Comparison of ENCODE assay signal across 8 cellular contexts in the genomic region with DNA sequence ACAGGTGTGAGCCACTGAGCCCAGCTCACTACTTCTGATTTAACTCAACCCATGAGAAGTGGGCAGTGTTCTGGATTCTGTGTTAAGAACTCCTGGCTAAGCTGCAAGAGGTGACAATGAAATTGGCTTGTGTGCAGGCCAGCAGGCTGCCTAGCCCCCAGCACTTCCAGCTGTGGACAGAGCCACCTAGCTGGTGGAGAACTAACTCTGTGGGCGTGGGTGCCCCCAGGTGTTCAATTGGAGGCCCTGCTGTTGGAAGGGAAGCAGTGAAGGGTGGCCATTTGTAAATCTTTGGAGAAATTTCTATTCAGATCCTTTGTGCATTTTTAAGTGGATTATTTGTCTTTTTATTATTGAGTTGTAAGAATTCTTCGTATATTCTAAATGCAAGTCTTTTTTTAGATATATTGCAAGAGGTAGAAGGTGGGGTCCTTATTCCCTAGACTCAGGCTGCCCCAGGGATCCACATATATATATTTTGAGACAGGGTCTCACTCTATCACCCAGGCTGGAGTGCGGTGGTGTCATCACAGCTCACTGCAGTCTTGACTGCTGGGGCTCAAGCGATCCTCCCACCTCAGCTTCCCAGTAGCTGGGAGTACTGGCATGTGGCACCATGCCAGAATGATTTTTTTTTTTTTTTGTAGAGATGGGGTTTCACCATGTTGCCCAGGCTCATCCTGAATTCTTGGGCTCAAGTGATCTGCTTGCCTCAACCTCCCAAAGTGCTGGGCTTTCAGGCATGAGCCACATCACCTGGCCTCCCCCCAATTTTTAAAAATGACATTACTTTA. TPM values are rescaled to one million over a fixed set of nuclear protein-coding genes. Genes with fewer than 3 reads are reported as not detected.
A peak's percentile ranks its signal among the peaks of the same experiment; 100 is the strongest.
DNase-seq lines count a peak whose midpoint lies in the region; ATAC-seq, FAIRE-seq and TF ChIP-seq lines count a peak whose summit lies in the region.

No MANE protein-coding gene starts in this region.

- H3K79me1 ChIP-seq in H1 (ENCODE audit: low read depth, low read length): no peaks in the 10 kb centered on the region

- H3K9ac ChIP-seq in SU-DHL-6 (ENCODE audit: low read length) (no peak overlapping the region), H1 (replicated peaks in 1 of 4; ENCODE audit: extremely low read depth in 1 of 4, low read depth in 3 of 4, low read length in 3 of 4) (no peak overlapping the region)

- no peaks in the 10 kb centered on the region for H3K4me1 ChIP-seq in H1 (replicated peaks in 1 of 4; ENCODE audit: control insufficient read depth in 3 of 4, insufficient read depth in 4 of 4, low read length in 3 of 4)

- ATAC-seq in HG02571 (IDR thresholded peaks at IDR 0.05; ENCODE audit: unreplicated experiment): no peak

- TF ChIP-seq EP300 in H1 (IDR thresholded peaks at IDR 0.05; ENCODE audit: borderline replicate concordance in 1 of 2, low read depth in 2 of 2, low read length in 2 of 2): no peak

- H2BK12ac ChIP-seq in H1 (ENCODE audit: low read depth, low read length): no peak overlapping the region; the same call in 1 of the 2 replicates

- H2BK120ac ChIP-seq in H1 (replicated peaks; ENCODE audit: low read depth, low read length): no peak overlapping the region

- no peaks in the 10 kb centered on the region for H3F3A ChIP-seq in SU-DHL-6 (ENCODE audit: insufficient read depth)

- no peak overlapping the region for H2BK15ac ChIP-seq in H1 (ENCODE audit: low read length)

- no peak for FAIRE-seq in H1 (lab: Jason Lieb, UNC)

- H4K8ac ChIP-seq in H1 (ENCODE audit: extremely low read depth, insufficient read depth, low read length): no peak overlapping the region

- H3K9me3 ChIP-seq in SU-DHL-6 (ENCODE audit: insufficient read depth, low read length) (no peaks in the 10 kb centered on the region), H1 (ENCODE audit: insufficient read depth in 2 of 2, low read depth in 1 of 2, low read length in 1 of 2) (no peaks in the 10 kb centered on the region)

- no peak overlapping the region for H4K5ac ChIP-seq in H1 (ENCODE audit: insufficient read length, low read depth, low read length)

- H2AK5ac ChIP-seq in H1 (ENCODE audit: low read depth, low read length): no peak overlapping the region

- H3K79me2 ChIP-seq in SU-DHL-6 (ENCODE audit: insufficient read depth, low read length) (no peaks in the 10 kb centered on the region), H1 (ENCODE audit: control insufficient read depth in 1 of 2, insufficient read depth in 2 of 2, low read length in 2 of 2) (no peaks in the 10 kb centered on the region)

- H3K56ac ChIP-seq in H1 (replicated peaks; ENCODE audit: insufficient read length, low read depth, low read length): no peak overlapping the region

- no peak overlapping the region for H4K91ac ChIP-seq in H1 (replicated peaks; ENCODE audit: insufficient read length, low read length)

- no peak overlapping the region for H3K4ac ChIP-seq in H1 (replicated peaks; ENCODE audit: insufficient read length, low read depth, low read length)

- H3K23me2 ChIP-seq in H1 (ENCODE audit: low read depth, low read length): no peaks in the 10 kb centered on the region; the same call in 1 of the 2 replicates

- peak; percentile 85 to 89 for TF ChIP-seq RAD21 in H1 (IDR thresholded peaks at IDR 0.05 in 1 of 2, conservative IDR thresholded peaks at IDR 0.05 in 1 of 2; ENCODE audit: low read depth in 2 of 2, low read length in 2 of 2)

- H3K9me2 ChIP-seq in SU-DHL-6 (replicated peaks; ENCODE audit: insufficient read depth, low read length): no peaks in the 10 kb centered on the region

- no peak overlapping the region for H3K27ac ChIP-seq in SU-DHL-6 (ENCODE audit: low read depth, low read length)
- H3K27ac ChIP-seq in H1 (ENCODE audit: low read depth, low read length): no peak overlapping the region

- CTCF ChIA-PET in H1 (lab: Charles Lee; ENCODE audit: partially characterized antibody): interaction anchor here (0.6 to 2.8 kb wide), 13 partner anchors 10 to 211 kb away, joined by 3 to 9 read pairs (median 4); partner anchors contain the start of gene PPCDC

- H4K20me1 ChIP-seq in SU-DHL-6 (ENCODE audit: low read depth, low read length): no peaks in the 10 kb centered on the region
- no peaks in the 10 kb centered on the region for H4K20me1 ChIP-seq in H1 (replicated peaks in 1 of 2; ENCODE audit: control insufficient read depth in 1 of 2, insufficient read depth in 2 of 2, low read length in 2 of 2)

- WGBS in H1 (ENCODE audit: extremely low coverage in 1 of 2, insufficient coverage in 1 of 2, insufficient read length in 1 of 2, insufficient replicate concordance in 2 of 2, low coverage in 1 of 2, low lambda C conversion rate in 2 of 2, missing lambda C conversion rate in 1 of 2), 2 experiments: 62% methylated on average over 4 of the region's 4 CpGs; no CpG with 5 or more reads in 1 of the 2 experiments

- H3K23ac ChIP-seq in H1 (ENCODE audit: insufficient read length): no peak overlapping the region

- H3K4me3 ChIP-seq in SU-DHL-6 (ENCODE audit: insufficient read depth, low read length, poor library complexity, severe bottlenecking): no peak overlapping the region
- H3K4me3 ChIP-seq in H1 (ENCODE audit: extremely low read depth in 1 of 4, insufficient read depth in 2 of 4, low read depth in 3 of 4, low read length in 4 of 4): no peak overlapping the region

- no peak overlapping the region for H3K14ac ChIP-seq in H1 (ENCODE audit: insufficient read length)

- H3K27me3 ChIP-seq in SU-DHL-6 (ENCODE audit: low read length) (no peaks in the 10 kb centered on the region), H1 (replicated peaks in 1 of 4; ENCODE audit: control insufficient read depth in 3 of 4, extremely low read depth in 1 of 4, insufficient read depth in 3 of 4, low read length in 3 of 4) (no peaks in the 10 kb centered on the region)

- DNase-seq in DMS153 (lab: John Stamatoyannopoulos, UW) (peak; percentile 13), DMS153 treated with DMSO at 0.1 percent for 48 hours (lab: John Stamatoyannopoulos, UW; ENCODE audit: unreplicated experiment) (no peak), H1 (ENCODE audit: low read depth in 1 of 2, low spot score in 2 of 2) (peak in 1 of 2 experiments; percentile 60), renal cortical epithelial cell (ENCODE audit: low read depth) (peak; percentile 49), NCI-H187 treated with DMSO at 0.1 percent for 48 hours (lab: John Stamatoyannopoulos, UW) (no peak)

- H3K36me3 ChIP-seq in SU-DHL-6 (ENCODE audit: low read length): no peaks in the 10 kb centered on the region
- H3K36me3 ChIP-seq in H1 (ENCODE audit: control insufficient read depth in 2 of 4, insufficient read depth in 4 of 4, low read length in 3 of 4): no peaks in the 10 kb centered on the region

- no peak overlapping the region for H2BK5ac ChIP-seq in H1 (ENCODE audit: low read depth, low read length)

- TF ChIP-seq POLR2A in H1 (IDR thresholded peaks at IDR 0.05; ENCODE audit: control extremely low read depth in 1 of 2, low read depth in 2 of 2, low read length in 2 of 2): no peak

- H3K4me2 ChIP-seq in SU-DHL-6 (ENCODE audit: low read depth, low read length, poor library complexity, severe bottlenecking) (no peak overlapping the region), H1 (ENCODE audit: insufficient read depth in 1 of 2, low read depth in 2 of 2, low read length in 2 of 2) (no peak overlapping the region)

- TF ChIP-seq CTCF in LNCAP (IDR thresholded peaks at IDR 0.05): peak; percentile 29; the same call in 1 of the 2 replicates
- peak; percentile 57 for TF ChIP-seq CTCF in SU-DHL-6 (IDR thresholded peaks at IDR 0.05; ENCODE audit: insufficient read depth, low read length, poor library complexity, severe bottlenecking)
- peak; percentile 73 to 84 (median 77) for TF ChIP-seq CTCF in H1 (IDR thresholded peaks at IDR 0.05; ENCODE audit: control extremely low read depth in 1 of 3, insufficient read depth in 1 of 3, low read depth in 1 of 3, low read length in 3 of 3)

- POLR2A ChIA-PET in H1 (lab: Charles Lee; ENCODE audit: partially characterized antibody): interaction anchor here (0.8 to 1.7 kb wide), 2 partner anchors 31 to 179 kb away, joined by 4 to 7 read pairs; partner anchors contain the start of gene RPP25

- no peak overlapping the region for H3K18ac ChIP-seq in H1 (ENCODE audit: extremely low read depth, low read length)

- no peak overlapping the region for H2AFZ ChIP-seq in SU-DHL-6 (ENCODE audit: low read depth, low read length, severe bottlenecking)
- H2AFZ ChIP-seq in H1 (ENCODE audit: low read length): no peak overlapping the region

- no peak overlapping the region for H2BK20ac ChIP-seq in H1 (ENCODE audit: low read length)

RNA-seq across cellular contexts. Expression of gene SCAMP5, which starts 7.2 kb away (rescaled TPM):
- 51.8 and 55.4 TPM in 2 replicates for total RNA-seq in H1 (2021; fragmentation: NEBNext Ultra II Directional; extraction: Animal tissue kit (Norgen Biotek cat#: 25700))
- polyA plus RNA-seq in H1 (2011; rRNA removed): 94.7 and 96.4 TPM in 2 replicates
- polyA plus RNA-seq in H1 (2011; cell fraction: cytosol; rRNA removed): 67.2 TPM
- 80.9 TPM for polyA plus RNA-seq in H1 (2011; cell fraction: nucleus; rRNA removed)
- 45.3 to 68.0 TPM (median 54.9 TPM) in 4 replicates for polyA plus RNA-seq in H1 (2012, experiment 1 of 2)
- 63.6 TPM for polyA plus RNA-seq in H1 (2012, experiment 2 of 2)
- 44.6 TPM for polyA plus RNA-seq in H1 (2013, experiment 1 of 2)
- polyA plus RNA-seq in H1 (2013, experiment 2 of 2): 46.5 TPM
- polyA minus RNA-seq in H1 (2011; rRNA and poly(A)+ RNA removed): 90.2 and 116 TPM in 2 replicates
- 36.7 TPM for polyA minus RNA-seq in H1 (2011; cell fraction: cytosol; rRNA and poly(A)+ RNA removed)
- polyA minus RNA-seq in H1 (2011; cell fraction: nucleus; rRNA and poly(A)+ RNA removed): 38.4 TPM
- total RNA-seq in renal cortical epithelial cell: 0.69 and 10.6 TPM in 2 replicates

RNA-seq across cellular contexts. Expression of gene RPP25, which starts 31.6 kb away (rescaled TPM):
- total RNA-seq in H1 (2021; fragmentation: NEBNext Ultra II Directional; extraction: Animal tissue kit (Norgen Biotek cat#: 25700)): 19.4 and 19.8 TPM in 2 replicates
- polyA plus RNA-seq in H1 (2011; rRNA removed): 17.4 and 20.0 TPM in 2 replicates
- 13.5 TPM for polyA plus RNA-seq in H1 (2011; cell fraction: cytosol; rRNA removed)
- polyA plus RNA-seq in H1 (2011; cell fraction: nucleus; rRNA removed): 11.8 TPM
- polyA plus RNA-seq in H1 (2012, experiment 1 of 2): 12.7 to 16.2 TPM (median 14.6 TPM) in 4 replicates
- 16.3 TPM for polyA plus RNA-seq in H1 (2012, experiment 2 of 2)
- 18.6 TPM for polyA plus RNA-seq in H1 (2013, experiment 1 of 2)
- polyA plus RNA-seq in H1 (2013, experiment 2 of 2): 18.2 TPM
- polyA minus RNA-seq in H1 (2011; rRNA and poly(A)+ RNA removed): 5.3 and 5.4 TPM in 2 replicates
- polyA minus RNA-seq in H1 (2011; cell fraction: cytosol; rRNA and poly(A)+ RNA removed): 7.6 TPM
- 9.9 TPM for polyA minus RNA-seq in H1 (2011; cell fraction: nucleus; rRNA and poly(A)+ RNA removed)
- 2.1 and 3.3 TPM in 2 replicates for total RNA-seq in renal cortical epithelial cell

RNA-seq across cellular contexts. Expression of gene PPCDC, which starts 35.2 kb away (rescaled TPM):
- 11.3 and 14.7 TPM in 2 replicates for total RNA-seq in H1 (2021; fragmentation: NEBNext Ultra II Directional; extraction: Animal tissue kit (Norgen Biotek cat#: 25700))
- polyA plus RNA-seq in H1 (2011; rRNA removed): 29.7 and 46.7 TPM in 2 replicates
- polyA plus RNA-seq in H1 (2011; cell fraction: cytosol; rRNA removed): 40.7 TPM
- polyA plus RNA-seq in H1 (2011; cell fraction: nucleus; rRNA removed): 38.6 TPM
- polyA plus RNA-seq in H1 (2012, experiment 1 of 2): 11.5 to 22.8 TPM (median 19.2 TPM) in 4 replicates
- 20.5 TPM for polyA plus RNA-seq in H1 (2012, experiment 2 of 2)
- 13.7 TPM for polyA plus RNA-seq in H1 (2013, experiment 1 of 2)
- 12.7 TPM for polyA plus RNA-seq in H1 (2013, experiment 2 of 2)
- polyA minus RNA-seq in H1 (2011; rRNA and poly(A)+ RNA removed): 17.0 and 18.1 TPM in 2 replicates
- 10.7 TPM for polyA minus RNA-seq in H1 (2011; cell fraction: cytosol; rRNA and poly(A)+ RNA removed)
- 18.8 TPM for polyA minus RNA-seq in H1 (2011; cell fraction: nucleus; rRNA and poly(A)+ RNA removed)
- 8.7 TPM in 2 replicates for total RNA-seq in renal cortical epithelial cell

RNA-seq across cellular contexts. Expression of gene COX5A, which starts 50.3 kb away (rescaled TPM):
- 367 and 373 TPM in 2 replicates for total RNA-seq in H1 (2021; fragmentation: NEBNext Ultra II Directional; extraction: Animal tissue kit (Norgen Biotek cat#: 25700))
- 228 and 270 TPM in 2 replicates for polyA plus RNA-seq in H1 (2011; rRNA removed)
- 199 TPM for polyA plus RNA-seq in H1 (2011; cell fraction: cytosol; rRNA removed)
- 180 TPM for polyA plus RNA-seq in H1 (2011; cell fraction: nucleus; rRNA removed)
- polyA plus RNA-seq in H1 (2012, experiment 1 of 2): 450 to 541 TPM (median 483 TPM) in 4 replicates
- 390 TPM for polyA plus RNA-seq in H1 (2012, experiment 2 of 2)
- 715 TPM for polyA plus RNA-seq in H1 (2013, experiment 1 of 2)
- 668 TPM for polyA plus RNA-seq in H1 (2013, experiment 2 of 2)
- 51.3 and 57.4 TPM in 2 replicates for polyA minus RNA-seq in H1 (2011; rRNA and poly(A)+ RNA removed)
- polyA minus RNA-seq in H1 (2011; cell fraction: cytosol; rRNA and poly(A)+ RNA removed): 129 TPM
- 64.8 TPM for polyA minus RNA-seq in H1 (2011; cell fraction: nucleus; rRNA and poly(A)+ RNA removed)
- total RNA-seq in renal cortical epithelial cell: 48.4 and 71.7 TPM in 2 replicates

Comparison
In these comparisons a context has a peak if more than half of its experiments do, and no peak if none do; other contexts are left out.
1. DNase-seq: peak in DMS153 (single experiment) and renal cortical epithelial cell (single experiment); none in DMS153 treated with DMSO at 0.1 percent for 48 hours (single experiment) and NCI-H187 treated with DMSO at 0.1 percent for 48 hours (single experiment).
2. Peak in every context shown above with its lines, with median percentiles within 50 percentile points of each other: CTCF ChIP-seq.